22 cellular contexts compared by ENCODE assay signal in genomic region chr6:135583256-135583758, GRCh38.
DNase-seq lines count a peak whose midpoint lies in the region; ATAC-seq and TF ChIP-seq lines count a peak whose summit lies in the region.
"Had no signal": no experiment of that assay in that cellular context is flagged by ENCODE, and none has a peak within 500 bp of the region (broad histone marks: within the 10 kb centered on the region; RNA-seq: fewer than 3 reads in every experiment).

No MANE protein-coding gene starts in this region.

- H4K20me1 ChIP-seq in neural progenitor cell (ENCODE audit: low read depth): no peaks in the 10 kb centered on the region

- ATAC-seq in heart right ventricle (no peak), GM21360 (IDR thresholded peaks at IDR 0.05; ENCODE audit: unreplicated experiment) (no peak)
- ATAC-seq: CD8-positive, alpha-beta T cell; left cardiac atrium; stimulated activated naive B cell treated with anti-CD40 and anti-IgM and Interleukin-4, amounts not matched to agents 10 μg/mL and 1 μg/mL and 100 μg/mL, for 72 hours had no signal

- no peaks in the 10 kb centered on the region for H3K79me2 ChIP-seq in neural progenitor cell (ENCODE audit: low read depth)

- H3K9ac ChIP-seq in neural progenitor cell: no peak overlapping the region

- intact Hi-C loops in heart right ventricle (cut with DNase I): no loop called here

- no peak overlapping the region for H3K4me2 ChIP-seq in neural progenitor cell

- H3F3A ChIP-seq in neural progenitor cell (ENCODE audit: low read depth): no peaks in the 10 kb centered on the region

- no peaks in the 10 kb centered on the region for H3K27me3 Mint-ChIP-seq in T-helper 1 cell treated with Interleukin-12 subunit alpha and Interleukin-12 subunit beta and Interleukin-4 antibody, amounts not matched to agents 30 μg/mL and 1 μg/mL, for 36 hours (ENCODE audit: low read depth)
- peaks cover 2% of the 10 kb centered on the region for H3K27me3 Mint-ChIP-seq in neural progenitor cell (ENCODE audit: insufficient read depth, low read depth)
- H3K27me3 Mint-ChIP-seq: stimulated activated naive B cell treated with anti-CD40 and anti-IgM and Interleukin-4, amounts not matched to agents 10 μg/mL and 1 μg/mL and 100 μg/mL, for 72 hours; type B pancreatic cell had no signal

- DNase-seq in T-helper 1 cell (no peak), HS-5 (ENCODE audit: low read depth) (peak; percentile 45), astrocyte of the hippocampus (ENCODE audit: low read depth, low spot score) (peak; percentile 54), neural progenitor cell (ENCODE audit: low spot score) (no peak), heart right ventricle (no peak)
- DNase-seq in stimulated activated naive CD4-positive, alpha-beta T cell treated with Interleukin-2 at 50 U/mL for 16 hours (lab: John Stamatoyannopoulos, UW): no peak
- DNase-seq: activated CD4-positive, alpha-beta T cell treated with anti-CD3 and anti-CD28 coated beads for 1 hour; CD8-positive, alpha-beta T cell; DND-41; endodermal cell; foreskin melanocyte; left cardiac atrium; midbrain; MM.1S; NCI-H187; stimulated activated naive B cell treated with anti-CD40 and anti-IgM and Interleukin-4, amounts not matched to agents 10 μg/mL and 1 μg/mL and 100 μg/mL, for 72 hours; T-helper 9 cell had no signal

- H3K4me1 ChIP-seq in neural progenitor cell (no peaks in the 10 kb centered on the region), heart right ventricle (no peaks in the 10 kb centered on the region)

- H3K36me3 ChIP-seq in neural progenitor cell (no peaks in the 10 kb centered on the region), heart right ventricle (no peaks in the 10 kb centered on the region)

- H3K36me3 Mint-ChIP-seq in T-helper 1 cell treated with Interleukin-12 subunit alpha and Interleukin-12 subunit beta and Interleukin-4 antibody, amounts not matched to agents 30 μg/mL and 1 μg/mL, for 36 hours (ENCODE audit: low read depth): peaks cover 38% of the 10 kb centered on the region
- H3K36me3 Mint-ChIP-seq in neural progenitor cell: no peaks in the 10 kb centered on the region
- H3K36me3 Mint-ChIP-seq: CD8-positive, alpha-beta T cell; type B pancreatic cell had no signal

- peaks cover 23% of the 10 kb centered on the region for H3K9me3 Mint-ChIP-seq in T-helper 1 cell treated with Interleukin-12 subunit alpha and Interleukin-12 subunit beta and Interleukin-4 antibody, amounts not matched to agents 30 μg/mL and 1 μg/mL, for 36 hours
- no peaks in the 10 kb centered on the region for H3K9me3 Mint-ChIP-seq in neural progenitor cell
- H3K9me3 Mint-ChIP-seq: CD8-positive, alpha-beta T cell; endodermal cell; neural crest cell; type B pancreatic cell had no signal

- H3K4me3 ChIP-seq in neural progenitor cell (no peak overlapping the region), heart right ventricle (no peak overlapping the region)

- peak overlapping the region; percentile 6 for H3K27ac Mint-ChIP-seq in T-helper 1 cell treated with Interleukin-12 subunit alpha and Interleukin-12 subunit beta and Interleukin-4 antibody, amounts not matched to agents 30 μg/mL and 1 μg/mL, for 36 hours
- no peak overlapping the region for H3K27ac Mint-ChIP-seq in neural progenitor cell
- H3K27ac Mint-ChIP-seq: CD8-positive, alpha-beta T cell; endodermal cell; type B pancreatic cell had no signal

- H3K27me3 ChIP-seq in neural progenitor cell (no peaks in the 10 kb centered on the region), heart right ventricle (no peaks in the 10 kb centered on the region)

- H3K4me3 Mint-ChIP-seq in T-helper 1 cell treated with Interleukin-12 subunit alpha and Interleukin-12 subunit beta and Interleukin-4 antibody, amounts not matched to agents 30 μg/mL and 1 μg/mL, for 36 hours: no peak overlapping the region
- no peak overlapping the region for H3K4me3 Mint-ChIP-seq in neural progenitor cell
- H3K4me3 Mint-ChIP-seq: CD8-positive, alpha-beta T cell; endodermal cell; neural crest cell; stimulated activated naive B cell treated with anti-CD40 and anti-IgM and Interleukin-4, amounts not matched to agents 10 μg/mL and 1 μg/mL and 100 μg/mL, for 72 hours; type B pancreatic cell had no signal

- H3K27ac ChIP-seq in neural progenitor cell (no peak overlapping the region), heart right ventricle (no peak overlapping the region)
- H3K27ac ChIP-seq: 22Rv1 had no signal

- 55 to 67% methylated on average over 1 of the region's 1 CpG for WGBS in heart right ventricle, 2 donors

- H3K4me1 Mint-ChIP-seq in T-helper 1 cell treated with Interleukin-12 subunit alpha and Interleukin-12 subunit beta and Interleukin-4 antibody, amounts not matched to agents 30 μg/mL and 1 μg/mL, for 36 hours (ENCODE audit: low read depth): peaks cover 43% of the 10 kb centered on the region
- no peaks in the 10 kb centered on the region for H3K4me1 Mint-ChIP-seq in neural progenitor cell
- H3K4me1 Mint-ChIP-seq: neural crest cell had no signal

- H3K9me3 ChIP-seq in neural progenitor cell (ENCODE audit: low read depth) (no peaks in the 10 kb centered on the region), heart right ventricle (no peaks in the 10 kb centered on the region)

- H2AFZ ChIP-seq in neural progenitor cell (replicated peaks): peak overlapping the region; percentile 31

- TF ChIP-seq CTCF in neural progenitor cell (IDR thresholded peaks at IDR 0.05) (no peak), heart right ventricle (IDR thresholded peaks at IDR 0.05) (no peak)

Comparison
In these comparisons a context has a peak if more than half of its experiments do, and no peak if none do; other contexts are left out.
1. DNase-seq: peak in HS-5 (single experiment) and astrocyte of the hippocampus (single experiment); none in T-helper 1 cell (0 of 5), neural progenitor cell (single experiment), heart right ventricle (0 of 2) and stimulated activated naive CD4-positive, alpha-beta T cell treated with Interleukin-2 at 50 U/mL for 16 hours (single experiment).